Comparison of ENCODE assay signal across 8 cellular contexts in the genomic region with DNA sequence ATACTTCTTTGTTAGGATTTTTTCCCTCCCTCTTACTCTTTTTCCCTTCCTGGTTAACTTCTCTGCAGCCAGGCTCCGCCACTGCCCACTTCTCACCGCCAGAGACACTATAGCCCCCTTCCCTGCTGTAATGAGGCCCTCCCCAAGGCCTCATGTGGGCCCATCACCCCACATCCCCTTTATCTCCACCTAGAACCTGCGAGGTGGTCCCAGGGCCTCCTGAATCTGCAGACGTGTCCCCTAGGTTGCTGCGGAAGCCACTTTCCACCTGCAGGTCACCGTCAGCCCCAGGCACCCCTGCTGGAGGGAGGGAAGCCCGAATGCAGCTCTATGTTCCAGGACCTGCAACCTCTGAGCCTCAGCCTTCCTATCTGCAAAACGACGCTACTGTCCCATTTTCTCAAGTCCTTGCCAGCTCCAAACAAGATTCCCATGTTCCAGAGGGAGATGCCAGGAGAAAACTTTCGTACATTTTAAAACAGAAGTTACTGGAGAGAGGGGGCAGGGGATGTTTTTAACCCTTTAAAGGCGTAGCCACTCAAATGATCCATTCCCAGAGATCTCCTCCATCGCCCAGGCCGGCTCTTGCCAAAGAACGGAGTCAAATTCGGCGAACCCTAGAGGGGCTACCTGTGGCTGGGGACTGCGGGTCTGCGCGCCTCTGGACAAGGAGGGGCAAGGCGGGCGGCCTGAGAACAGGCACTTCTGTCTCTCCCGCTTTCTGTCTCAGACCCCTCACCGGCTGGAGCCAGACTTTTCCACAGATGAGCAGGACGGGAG. TPM values are rescaled to one million over a fixed set of nuclear protein-coding genes. Genes with fewer than 3 reads are reported as not detected.
DNase-seq lines count a peak whose midpoint lies in the region; ATAC-seq and TF ChIP-seq lines count a peak whose summit lies in the region.

No MANE protein-coding gene starts in this region.

- H3K36me3 ChIP-seq in body of pancreas (replicated peaks in 1 of 2; ENCODE audit: insufficient read depth in 1 of 2, low read depth in 2 of 2), result no peaks in the 10 kb centered on the region

- ATAC-seq in body of pancreas, result peak; percentile 41
- ATAC-seq in GM21717 (IDR thresholded peaks at IDR 0.05; ENCODE audit: unreplicated experiment), result no peak

- WGBS in body of pancreas, 2 donors, result 6 to 9% methylated on average over 23 to 24 of the region's 24 CpGs

- H3K4me1 ChIP-seq in body of pancreas, result peaks cover 30% of the 10 kb centered on the region

- peak; percentile 17 for TF ChIP-seq CTCF in NB4 (IDR thresholded peaks at IDR 0.05; ENCODE audit: low read depth, low read length)
- TF ChIP-seq CTCF in body of pancreas (IDR thresholded peaks at IDR 0.05), result peak; percentile 24 to 70 (median 47)

- H3K27me3 ChIP-seq in body of pancreas, result no peaks in the 10 kb centered on the region

- H3K27ac ChIP-seq in body of pancreas, result peak overlapping the region; percentile 63 to 84 (median 70)

- H3K4me3 ChIP-seq in NB4 (ENCODE audit: low read depth, low read length) (peak overlapping the region; percentile 55), body of pancreas (peak overlapping the region; percentile 57 to 79)

- intact Hi-C loops in body of pancreas (cut with DNase I), result no loop called here

- TF ChIP-seq POLR2A in NB4 (IDR thresholded peaks at IDR 0.05; ENCODE audit: extremely low read depth, insufficient read length), result no peak
- no peak for TF ChIP-seq POLR2A in body of pancreas (IDR thresholded peaks at IDR 0.05)

- DNase-seq in DMS114 treated with DMSO at 0.1 percent for 48 hours (lab: John Stamatoyannopoulos, UW; ENCODE audit: unreplicated experiment), result peak; percentile 66
- peak; percentile 39 for DNase-seq in NB4 (ENCODE audit: low read depth)
- DNase-seq in body of pancreas, result peak in 3 of 4 donors; percentile 55 to 65 (median 56)
- DNase-seq in iPS-NIHi7 (ENCODE audit: extremely low spot score), result peak; percentile 66
- DNase-seq in smooth muscle cell of the brain vasculature (ENCODE audit: low read depth, low spot score), result peak; percentile 44
- DNase-seq in NCI-H774 (lab: John Stamatoyannopoulos, UW), result no peak
- no peak for DNase-seq in midbrain (lab: John Stamatoyannopoulos, UW)

- no peaks in the 10 kb centered on the region for H3K9me3 ChIP-seq in body of pancreas

RNA-seq across cellular contexts. Expression of a gene that starts 0.9 kb away (rescaled TPM):
- 10 to 100 TPM in 1 of 2 donors, 1 to 10 TPM in 1; 9.9 to 16.9 TPM for total RNA-seq in body of pancreas

Comparison
In these comparisons a context has a peak if more than half of its experiments do, and no peak if none do; other contexts are left out.
1. DNase-seq: peak in DMS114 treated with DMSO at 0.1 percent for 48 hours (single experiment), NB4 (single experiment), body of pancreas (3 of 4), iPS-NIHi7 (single experiment) and smooth muscle cell of the brain vasculature (single experiment); none in NCI-H774 (single experiment) and midbrain (single experiment).